14 cellular contexts compared by ENCODE assay signal in genomic region chr1:89199515-89199914, GRCh38. TPM values are rescaled to one million over a fixed set of nuclear protein-coding genes. Genes with fewer than 3 reads are reported as not detected.
DNase-seq lines count a peak whose midpoint lies in the region; ATAC-seq and TF ChIP-seq lines count a peak whose summit lies in the region.
"Had no signal": no experiment of that assay in that cellular context is flagged by ENCODE, and none has a peak within 500 bp of the region (broad histone marks: within the 10 kb centered on the region; RNA-seq: fewer than 3 reads in every experiment).

No MANE protein-coding gene starts in this region.

- peaks cover 60% of the 10 kb centered on the region for H3K4me1 ChIP-seq in CD4-positive, CD25-positive, alpha-beta regulatory T cell (ENCODE audit: control insufficient read depth, insufficient read depth, low read length, poor library complexity, severe bottlenecking)
- H3K4me1 ChIP-seq in duodenal mucosa (ENCODE audit: control insufficient read depth in 1 of 2, insufficient read depth in 2 of 2, low read length in 2 of 2) = peaks cover 6 to 20% of the 10 kb centered on the region in 2 donors
- H3K4me1 ChIP-seq in prostate gland (replicated peaks) = no peaks in the 10 kb centered on the region

- H3K4me3 Mint-ChIP-seq in CD4-positive, CD25-positive, alpha-beta regulatory T cell = peak overlapping the region; percentile 93 to 99 (median 96)
- peak overlapping the region; percentile 93 to 96 (median 94) for H3K4me3 Mint-ChIP-seq in IgD-negative memory B cell

- intact Hi-C loops in prostate gland (cut with DNase I) = no loop called here

- WGBS in prostate gland = 79% methylated on average over 1 of the region's 1 CpG

- H3K36me3 Mint-ChIP-seq in CD4-positive, CD25-positive, alpha-beta regulatory T cell = peaks cover 39% of the 10 kb centered on the region
- peaks cover 10% of the 10 kb centered on the region for H3K36me3 Mint-ChIP-seq in IgD-negative memory B cell

- TF ChIP-seq POLR2A in prostate gland (IDR thresholded peaks at IDR 0.05) = no peak

- H3K4me1 Mint-ChIP-seq in CD4-positive, CD25-positive, alpha-beta regulatory T cell = peaks cover 46 to 74% (median 60%) of the 10 kb centered on the region in 4 donors
- H3K4me1 Mint-ChIP-seq in IgD-negative memory B cell = peaks cover 20 to 52% (median 44%) of the 10 kb centered on the region in 3 donors

- peaks cover 5% of the 10 kb centered on the region for H3K27me3 Mint-ChIP-seq in CD4-positive, CD25-positive, alpha-beta regulatory T cell
- no peaks in the 10 kb centered on the region for H3K27me3 Mint-ChIP-seq in IgD-negative memory B cell

- H3K9me3 ChIP-seq in CD4-positive, CD25-positive, alpha-beta regulatory T cell (ENCODE audit: control insufficient read depth in 2 of 2, low read length in 2 of 2) = peaks cover 5 to 6% of the 10 kb centered on the region in 2 experiments
- H3K9me3 ChIP-seq in duodenal mucosa (ENCODE audit: control insufficient read depth in 1 of 2, low read length in 2 of 2) (peaks cover 0 to 6% of the 10 kb centered on the region in 2 donors), prostate gland (no peaks in the 10 kb centered on the region)

- no peak for TF ChIP-seq CTCF in prostate gland (IDR thresholded peaks at IDR 0.05)

- H3K4me3 ChIP-seq in CD4-positive, CD25-positive, alpha-beta regulatory T cell (ENCODE audit: low read depth, low read length) = peak overlapping the region; percentile 99
- H3K4me3 ChIP-seq in duodenal mucosa (ENCODE audit: low read depth in 1 of 2, low read length in 2 of 2) (peak overlapping the region; percentile 88 to 98), prostate gland (peak overlapping the region; percentile 40 to 46)

- peak in 2 of 3 donors; percentile 42 to 57 for DNase-seq in CD4-positive, CD25-positive, alpha-beta regulatory T cell
- DNase-seq in prostate gland (ENCODE audit: low spot score) = no peak
- no peak for DNase-seq in inferior parietal cortex (ENCODE audit: extremely low spot score)
- DNase-seq in superior temporal gyrus (ENCODE audit: extremely low spot score) = no peak
- no peak for DNase-seq in NCI-H774 (lab: John Stamatoyannopoulos, UW)
- DNase-seq: activated CD4-positive, alpha-beta T cell treated with anti-CD3 and anti-CD28 coated beads for 1 hour had no signal

- peaks cover 17% of the 10 kb centered on the region for H3K36me3 ChIP-seq in CD4-positive, CD25-positive, alpha-beta regulatory T cell (ENCODE audit: control insufficient read depth, insufficient read depth, low read length)
- H3K36me3 ChIP-seq in duodenal mucosa (ENCODE audit: control insufficient read depth in 1 of 2, insufficient read depth in 2 of 2, low read length in 2 of 2) (no peaks in the 10 kb centered on the region), prostate gland (no peaks in the 10 kb centered on the region)

- peak overlapping the region; percentile 97 to 99 (median 98) for H3K27ac Mint-ChIP-seq in CD4-positive, CD25-positive, alpha-beta regulatory T cell
- H3K27ac Mint-ChIP-seq in IgD-negative memory B cell = peak overlapping the region; percentile 82 to 98 (median 91)

- no peak for ATAC-seq in CD4-positive, CD25-positive, alpha-beta regulatory T cell (ENCODE audit: low read depth in 2 of 2)
- ATAC-seq in GM19452 (IDR thresholded peaks at IDR 0.05; ENCODE audit: unreplicated experiment) = no peak

- peaks cover 0 to 8% (median 5%) of the 10 kb centered on the region in 7 donors for H3K9me3 Mint-ChIP-seq in CD4-positive, CD25-positive, alpha-beta regulatory T cell
- peaks cover 0 to 7% (median 6%) of the 10 kb centered on the region in 3 donors for H3K9me3 Mint-ChIP-seq in IgD-negative memory B cell

- H3K27ac ChIP-seq in CD4-positive, CD25-positive, alpha-beta regulatory T cell (ENCODE audit: insufficient read depth, low read length, poor library complexity, severe bottlenecking) = peak overlapping the region; percentile 82
- H3K27ac ChIP-seq in duodenal mucosa (ENCODE audit: low read depth, low read length) = peak overlapping the region; percentile 71
- H3K27ac ChIP-seq in prostate gland = peak overlapping the region; percentile 79 to 82

- peak overlapping the region; percentile 83 to 85 for H3K9ac ChIP-seq in duodenal mucosa (ENCODE audit: low read depth in 1 of 2, low read length in 2 of 2)

- H3K27me3 ChIP-seq in CD4-positive, CD25-positive, alpha-beta regulatory T cell (ENCODE audit: control insufficient read depth, insufficient read depth, low read length) = no peaks in the 10 kb centered on the region
- H3K27me3 ChIP-seq in duodenal mucosa (ENCODE audit: control insufficient read depth in 1 of 2, insufficient read depth in 2 of 2, low read length in 2 of 2) (no peaks in the 10 kb centered on the region), prostate gland (replicated peaks; ENCODE audit: insufficient read depth) (no peaks in the 10 kb centered on the region)

RNA-seq across cellular contexts. Expression of gene GBP4, which starts 0.8 kb away (rescaled TPM):
- total RNA-seq in CD4-positive, CD25-positive, alpha-beta regulatory T cell = 64.4 TPM
- 10 to 100 TPM; 30.9 to 54.5 (median 36.3) TPM for polyA plus RNA-seq in CD4-positive, CD25-positive, alpha-beta regulatory T cell
- polyA plus RNA-seq in IgD-negative memory B cell = 10.1 TPM
- total RNA-seq in prostate gland = 1 to 10 TPM; 6.0 to 6.1 TPM
- total RNA-seq: IMR-90 had no signal
- polyA plus RNA-seq: IMR-90 had no signal

RNA-seq across cellular contexts. Expression of gene GBP7, which starts 23.7 kb away (rescaled TPM):
- total RNA-seq in CD4-positive, CD25-positive, alpha-beta regulatory T cell = 0.20 TPM
- polyA plus RNA-seq in CD4-positive, CD25-positive, alpha-beta regulatory T cell = under 1 TPM in 1 of 4 donors, not detected in 3; 0.11 TPM
- polyA plus RNA-seq in IgD-negative memory B cell = not detected
- total RNA-seq in prostate gland = not detected
- total RNA-seq: astrocyte, fibroblast of villous mesenchyme, IMR-90, mucosa of gallbladder, temporal lobe had no signal
- polyA plus RNA-seq: IMR-90 had no signal

Comparison
In these comparisons a context has a peak if more than half of its experiments do, and no peak if none do; other contexts are left out.
1. DNase-seq: peak in CD4-positive, CD25-positive, alpha-beta regulatory T cell (2 of 3); none in prostate gland (single experiment), inferior parietal cortex (single experiment), superior temporal gyrus (single experiment) and NCI-H774 (single experiment).
2. H3K4me3 ChIP-seq: peak in every context shown above with its lines; median percentile 99 in CD4-positive, CD25-positive, alpha-beta regulatory T cell; 93 in duodenal mucosa; 43 in prostate gland.
3. Peak in every context shown above with its lines, with median percentiles within 50 percentile points of each other: H3K27ac ChIP-seq.